1 cellular context compared by ENCODE assay signal in genomic region chr5:177591690-177592009, GRCh38.
TF ChIP-seq lines count a peak whose summit lies in the region.

No MANE protein-coding gene starts in this region.

TF ChIP-seq in endothelial cell of umbilical vein, 7 proteins besides CTCF, POLR2A, EP300 and RAD21 (continued from another document):
- TF ChIP-seq, protein P1, sequence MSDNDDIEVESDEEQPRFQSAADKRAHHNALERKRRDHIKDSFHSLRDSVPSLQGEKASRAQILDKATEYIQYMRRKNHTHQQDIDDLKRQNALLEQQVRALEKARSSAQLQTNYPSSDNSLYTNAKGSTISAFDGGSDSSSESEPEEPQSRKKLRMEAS (IDR thresholded peaks at IDR 0.05; ENCODE audit: insufficient read depth, insufficient read length): no peak
- TF ChIP-seq JUN (IDR thresholded peaks at IDR 0.05; ENCODE audit: borderline replicate concordance, insufficient read depth, insufficient read length, low read depth) (no peak), FOS (IDR thresholded peaks at IDR 0.05; ENCODE audit: borderline replicate concordance, insufficient read depth, low read length) (no peak)
